Comparison of ENCODE assay signal across 8 cellular contexts in the genomic region with DNA sequence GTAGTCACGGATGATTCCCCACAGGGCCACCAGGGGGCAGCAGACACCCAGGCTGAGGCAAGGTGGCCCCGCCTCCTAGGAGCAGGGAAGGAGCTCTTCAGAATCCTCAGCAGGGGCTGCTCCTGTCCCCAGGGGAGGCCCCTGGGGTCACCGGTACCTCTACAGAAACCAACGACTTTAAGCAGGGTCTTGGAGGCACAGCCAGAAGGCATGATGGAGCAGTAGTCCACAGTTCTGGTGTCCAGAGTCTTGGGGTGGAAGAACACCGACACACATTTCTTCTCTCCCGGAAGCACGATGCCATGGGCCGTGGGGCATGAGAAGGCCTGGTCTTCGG. TPM values are rescaled to one million over a fixed set of nuclear protein-coding genes. Genes with fewer than 3 reads are reported as not detected.
A peak's percentile ranks its signal among the peaks of the same experiment; 100 is the strongest.
DNase-seq lines count a peak whose midpoint lies in the region; ATAC-seq and TF ChIP-seq lines count a peak whose summit lies in the region.

No MANE protein-coding gene starts in this region.

- H3K4me3 Mint-ChIP-seq in activated T-cell treated with anti-CD3 and anti-CD28 coated beads, Interleukin-2, amount 50 U/mL, for 72 hours = no peak overlapping the region

- H3K9me3 Mint-ChIP-seq in activated T-cell treated with anti-CD3 and anti-CD28 coated beads, Interleukin-2, amount 50 U/mL, for 72 hours = no peaks in the 10 kb centered on the region

- peak; percentile 87 for TF ChIP-seq RAD21 in Ishikawa (IDR thresholded peaks at IDR 0.05; ENCODE audit: low read depth)

- no peaks in the 10 kb centered on the region for H3K9me3 ChIP-seq in Peyer's patch

- H3K4me1 ChIP-seq in Peyer's patch = no peaks in the 10 kb centered on the region

- H3K27ac Mint-ChIP-seq in activated T-cell treated with anti-CD3 and anti-CD28 coated beads, Interleukin-2, amount 50 U/mL, for 72 hours = no peak overlapping the region

- no peak for TF ChIP-seq POLR2A in Peyer's patch (IDR thresholded peaks at IDR 0.05)

- peak; percentile 86 for ATAC-seq in GM19395 (IDR thresholded peaks at IDR 0.05; ENCODE audit: unreplicated experiment)
- ATAC-seq in activated T-cell treated with anti-CD3 and anti-CD28 coated beads, Interleukin-2, amount 50 U/mL, for 72 hours (replicated peaks in 1 of 2) = peak; percentile 81

- no peaks in the 10 kb centered on the region for H3K27me3 ChIP-seq in Peyer's patch

- peaks cover 23% of the 10 kb centered on the region for H3K27me3 Mint-ChIP-seq in activated T-cell treated with anti-CD3 and anti-CD28 coated beads, Interleukin-2, amount 50 U/mL, for 72 hours (ENCODE audit: low read depth)

- H3K4me3 ChIP-seq in Peyer's patch = no peak overlapping the region

- peak; percentile 73 to 96 (median 94) for TF ChIP-seq CTCF in Peyer's patch (IDR thresholded peaks at IDR 0.05)

- TF ChIP-seq EP300 in Ishikawa (IDR thresholded peaks at IDR 0.05; ENCODE audit: borderline replicate concordance) = no peak

- DNase-seq in C1 segment of cervical spinal cord (lab: John Stamatoyannopoulos, UW) (peak in 12 of 14 donors; percentile 18 to 81 (median 62)), Peyer's patch (peak; percentile 64 to 91 (median 90)), fibroblast of the conjunctiva (ENCODE audit: low read depth) (peak; percentile 59), nucleus accumbens (lab: John Stamatoyannopoulos, UW) (peak in 54 of 56 donors; percentile 18 to 91 (median 67)), superior temporal gyrus (ENCODE audit: extremely low spot score) (peak; percentile 92)
- DNase-seq in activated T-cell treated with anti-CD3 and anti-CD28 coated beads, Interleukin-2, amount 50 U/mL, for 72 hours = peak; percentile 77 to 79

- no peaks in the 10 kb centered on the region for H3K36me3 ChIP-seq in Peyer's patch

- H3K27ac ChIP-seq in Peyer's patch = no peak overlapping the region

- H3K36me3 Mint-ChIP-seq in activated T-cell treated with anti-CD3 and anti-CD28 coated beads, Interleukin-2, amount 50 U/mL, for 72 hours (ENCODE audit: insufficient read depth in 2 of 2) = no peaks in the 10 kb centered on the region

- no peaks in the 10 kb centered on the region for H3K4me1 Mint-ChIP-seq in activated T-cell treated with anti-CD3 and anti-CD28 coated beads, Interleukin-2, amount 50 U/mL, for 72 hours (ENCODE audit: low read depth)

TF ChIP-seq in Ishikawa, 13 proteins besides CTCF, POLR2A, EP300 and RAD21:
- TF ChIP-seq TCF12 (IDR thresholded peaks at IDR 0.05; ENCODE audit: low read depth) (no peak), EGR1 (IDR thresholded peaks at IDR 0.05) (no peak), YY1 (IDR thresholded peaks at IDR 0.05; ENCODE audit: low read depth) (no peak)
- TF ChIP-seq, protein P1, sequence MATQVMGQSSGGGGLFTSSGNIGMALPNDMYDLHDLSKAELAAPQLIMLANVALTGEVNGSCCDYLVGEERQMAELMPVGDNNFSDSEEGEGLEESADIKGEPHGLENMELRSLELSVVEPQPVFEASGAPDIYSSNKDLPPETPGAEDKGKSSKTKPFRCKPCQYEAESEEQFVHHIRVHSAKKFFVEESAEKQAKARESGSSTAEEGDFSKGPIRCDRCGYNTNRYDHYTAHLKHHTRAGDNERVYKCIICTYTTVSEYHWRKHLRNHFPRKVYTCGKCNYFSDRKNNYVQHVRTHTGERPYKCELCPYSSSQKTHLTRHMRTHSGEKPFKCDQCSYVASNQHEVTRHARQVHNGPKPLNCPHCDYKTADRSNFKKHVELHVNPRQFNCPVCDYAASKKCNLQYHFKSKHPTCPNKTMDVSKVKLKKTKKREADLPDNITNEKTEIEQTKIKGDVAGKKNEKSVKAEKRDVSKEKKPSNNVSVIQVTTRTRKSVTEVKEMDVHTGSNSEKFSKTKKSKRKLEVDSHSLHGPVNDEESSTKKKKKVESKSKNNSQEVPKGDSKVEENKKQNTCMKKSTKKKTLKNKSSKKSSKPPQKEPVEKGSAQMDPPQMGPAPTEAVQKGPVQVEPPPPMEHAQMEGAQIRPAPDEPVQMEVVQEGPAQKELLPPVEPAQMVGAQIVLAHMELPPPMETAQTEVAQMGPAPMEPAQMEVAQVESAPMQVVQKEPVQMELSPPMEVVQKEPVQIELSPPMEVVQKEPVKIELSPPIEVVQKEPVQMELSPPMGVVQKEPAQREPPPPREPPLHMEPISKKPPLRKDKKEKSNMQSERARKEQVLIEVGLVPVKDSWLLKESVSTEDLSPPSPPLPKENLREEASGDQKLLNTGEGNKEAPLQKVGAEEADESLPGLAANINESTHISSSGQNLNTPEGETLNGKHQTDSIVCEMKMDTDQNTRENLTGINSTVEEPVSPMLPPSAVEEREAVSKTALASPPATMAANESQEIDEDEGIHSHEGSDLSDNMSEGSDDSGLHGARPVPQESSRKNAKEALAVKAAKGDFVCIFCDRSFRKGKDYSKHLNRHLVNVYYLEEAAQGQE (IDR thresholded peaks at IDR 0.05; ENCODE audit: low read depth) = no peak

RNA-seq across cellular contexts. Expression of gene CFAP65, which starts 11.5 kb away (rescaled TPM):
- total RNA-seq in Peyer's patch = 1 to 10 TPM in 2 of 4 donors, not detected in 2; 1.5 to 3.6 TPM
- not detected for total RNA-seq in activated T-cell treated with anti-CD3 and anti-CD28 coated beads, Interleukin-2, amount 50 U/mL, for 72 hours

RNA-seq across cellular contexts. Expression of gene IHH, which starts 30.9 kb away (rescaled TPM):
- 100 to 1,000 TPM in 1 of 4 donors, 10 to 100 TPM in 3; 14.0 to 124 (median 71.1) TPM for total RNA-seq in Peyer's patch
- total RNA-seq in activated T-cell treated with anti-CD3 and anti-CD28 coated beads, Interleukin-2, amount 50 U/mL, for 72 hours = under 1 TPM; 0.12 to 0.14 TPM

RNA-seq across cellular contexts. Expression of gene CRYBA2, which starts 36.6 kb away (rescaled TPM):
- total RNA-seq in Peyer's patch = 10 to 100 TPM in 1 of 4 donors, 1 to 10 TPM in 2, not detected in 1; 2.4 to 14.2 (median 9.4) TPM
- not detected for total RNA-seq in activated T-cell treated with anti-CD3 and anti-CD28 coated beads, Interleukin-2, amount 50 U/mL, for 72 hours

RNA-seq across cellular contexts. Expression of gene FEV, which starts 44.8 kb away (rescaled TPM):
- 1 to 10 TPM in 3 of 4 donors, not detected in 1; 3.2 to 6.7 (median 5.1) TPM for total RNA-seq in Peyer's patch
- total RNA-seq in activated T-cell treated with anti-CD3 and anti-CD28 coated beads, Interleukin-2, amount 50 U/mL, for 72 hours = not detected

Comparison
In these comparisons a context has a peak if more than half of its experiments do, and no peak if none do; other contexts are left out.
1. RNA of gene IHH, which starts 30.9 kb away (total RNA-seq): 14.0 to 124 TPM in Peyer's patch; 0.12 to 0.14 TPM in activated T-cell treated with anti-CD3 and anti-CD28 coated beads, Interleukin-2, amount 50 U/mL, for 72 hours; every median in the first group is over 10 times any median in the second.
2. Peak in every context shown above with its lines, with median percentiles within 50 percentile points of each other: DNase-seq.